ENCODE assay signal across 25 cellular contexts in genomic region chr10:32125023-32125422, GRCh38.
"Had no signal": no experiment of that assay in that cellular context is flagged by ENCODE, and none has a peak within 500 bp of the region (broad histone marks: within the 10 kb centered on the region; RNA-seq: fewer than 3 reads in every experiment).

No MANE protein-coding gene starts in this region.

- H3K4me1 ChIP-seq: colonic mucosa, esophagus muscularis mucosa, prostate gland, right atrium auricular region, suprapubic skin, vagina had no signal

- H3K4me3 ChIP-seq: colonic mucosa, dorsolateral prefrontal cortex, esophagus muscularis mucosa, prostate gland, right atrium auricular region, skin epidermis, suprapubic skin, vagina had no signal

- H3K36me3 ChIP-seq: colonic mucosa, esophagus muscularis mucosa, prostate gland, right atrium auricular region, suprapubic skin, vagina, WERI-Rb-1 had no signal

- H3K4me3 Mint-ChIP-seq: activated naive CD8-positive, alpha-beta T cell treated with anti-CD3 and anti-CD28 coated beads, Interleukin-2, amount 10 ng/mL, durations not matched to agents 7 days and 5 days; activated T-cell treated with anti-CD3 and anti-CD28 coated beads, Interleukin-2, amount 50 U/mL, for 4 hours; effector memory CD8-positive, alpha-beta T cell; stimulated activated naive CD8-positive, alpha-beta T cell treated with anti-CD3 and anti-CD28 coated beads, Interleukin-15, amount 100 ng/mL, for 72 hours; T-cell; T-helper 2 cell treated with Interferon-gamma antibody and Interleukin-4, amounts not matched to agents 5 μg/mL and 100 μg/mL, for 36 hours; type B pancreatic cell had no signal

- H3K9me3 ChIP-seq: colonic mucosa, esophagus muscularis mucosa, prostate gland, right atrium auricular region, suprapubic skin, vagina had no signal

- H3K4me1 Mint-ChIP-seq: activated naive CD8-positive, alpha-beta T cell treated with anti-CD3 and anti-CD28 coated beads, Interleukin-2, amount 10 ng/mL, durations not matched to agents 7 days and 5 days; naive thymus-derived CD8-positive, alpha-beta T cell; stimulated activated naive CD8-positive, alpha-beta T cell treated with anti-CD3 and anti-CD28 coated beads, Interleukin-15, amount 100 ng/mL, for 72 hours; T-cell had no signal

- ATAC-seq: activated T-cell treated with anti-CD3 and anti-CD28 coated beads, Interleukin-2, amount 50 U/mL, for 4 hours; effector memory CD8-positive, alpha-beta T cell; left colon; naive thymus-derived CD8-positive, alpha-beta T cell; stimulated activated naive CD8-positive, alpha-beta T cell treated with anti-CD3 and anti-CD28 coated beads, Interleukin-15, amount 100 ng/mL, for 72 hours; T-cell had no signal

- DNase-seq: activated CD4-positive, alpha-beta T cell treated with anti-CD3 and anti-CD28 coated beads for 1 hour; activated CD4-positive, alpha-beta T cell treated with anti-CD3 and anti-CD28 coated beads, Interleukin-2, amount 50 U/mL, for 4 hours; activated CD8-positive, alpha-beta memory T cell treated with anti-CD3 and anti-CD28 coated beads, Interleukin-2, amount 50 U/mL, for 48 hours; activated naive CD4-positive, alpha-beta T cell; activated naive CD8-positive, alpha-beta T cell treated with anti-CD3 and anti-CD28 coated beads, Interleukin-2, amount 10 ng/mL, durations not matched to agents 7 days and 5 days; activated T-cell treated with anti-CD3 and anti-CD28 coated beads, Interleukin-2, amount 50 U/mL, for 4 hours; colonic mucosa; effector memory CD8-positive, alpha-beta T cell; left colon; mesendoderm; naive thymus-derived CD8-positive, alpha-beta T cell; stimulated activated CD4-positive, alpha-beta T cell treated with anti-CD3 and anti-CD28 coated beads, Interleukin-1b, Interleukin-23, amount 100 ng/mL, for 48 hours; stimulated activated naive CD8-positive, alpha-beta T cell treated with anti-CD3 and anti-CD28 coated beads, Interleukin-15, amount 100 ng/mL, for 72 hours; T-cell; WERI-Rb-1 had no signal

- H3K27ac ChIP-seq: colonic mucosa, esophagus muscularis mucosa, prostate gland, right atrium auricular region, skin epidermis, suprapubic skin, vagina, WERI-Rb-1 had no signal

- H3K27ac Mint-ChIP-seq: activated naive CD8-positive, alpha-beta T cell treated with anti-CD3 and anti-CD28 coated beads, Interleukin-2, amount 10 ng/mL, durations not matched to agents 7 days and 5 days; activated T-helper 2 cell treated with anti-CD3 and anti-CD28 coated beads, Interferon-gamma antibody, Interleukin-2, Interleukin-4, amounts not matched to agents 10 μg/mL and 5 μg/mL and 100 μg/mL, durations not matched to agents 14 hours and 24 hours and 36 hours; naive thymus-derived CD8-positive, alpha-beta T cell; stimulated activated naive CD8-positive, alpha-beta T cell treated with anti-CD3 and anti-CD28 coated beads, Interleukin-15, amount 100 ng/mL, for 72 hours; T-cell; T-helper 2 cell treated with Interferon-gamma antibody and Interleukin-4, amounts not matched to agents 5 μg/mL and 100 μg/mL, for 36 hours; type B pancreatic cell had no signal

- H3K9me3 Mint-ChIP-seq: activated T-cell treated with anti-CD3 and anti-CD28 coated beads, Interleukin-2, amount 50 U/mL, for 4 hours; effector memory CD8-positive, alpha-beta T cell; type B pancreatic cell had no signal

- H3K36me3 Mint-ChIP-seq: activated naive CD8-positive, alpha-beta T cell treated with anti-CD3 and anti-CD28 coated beads, Interleukin-2, amount 10 ng/mL, durations not matched to agents 7 days and 5 days; type B pancreatic cell had no signal

- H3K27me3 ChIP-seq: colonic mucosa, dorsolateral prefrontal cortex, esophagus muscularis mucosa, right atrium auricular region, suprapubic skin, vagina had no signal

- H3K27me3 Mint-ChIP-seq: effector memory CD8-positive, alpha-beta T cell; naive thymus-derived CD8-positive, alpha-beta T cell; stimulated activated naive CD8-positive, alpha-beta T cell treated with anti-CD3 and anti-CD28 coated beads, Interleukin-15, amount 100 ng/mL, for 72 hours; T-cell; type B pancreatic cell had no signal
